Comparison of ENCODE assay signal across 1 cellular context in genomic region chr14:89366580-89367448, GRCh38.
TF ChIP-seq lines count a peak whose summit lies in the region.

No MANE protein-coding gene starts in this region.

TF ChIP-seq in HepG2, 621 proteins besides CTCF, POLR2A, EP300 and RAD21:
- TF ChIP-seq, protein P1, sequence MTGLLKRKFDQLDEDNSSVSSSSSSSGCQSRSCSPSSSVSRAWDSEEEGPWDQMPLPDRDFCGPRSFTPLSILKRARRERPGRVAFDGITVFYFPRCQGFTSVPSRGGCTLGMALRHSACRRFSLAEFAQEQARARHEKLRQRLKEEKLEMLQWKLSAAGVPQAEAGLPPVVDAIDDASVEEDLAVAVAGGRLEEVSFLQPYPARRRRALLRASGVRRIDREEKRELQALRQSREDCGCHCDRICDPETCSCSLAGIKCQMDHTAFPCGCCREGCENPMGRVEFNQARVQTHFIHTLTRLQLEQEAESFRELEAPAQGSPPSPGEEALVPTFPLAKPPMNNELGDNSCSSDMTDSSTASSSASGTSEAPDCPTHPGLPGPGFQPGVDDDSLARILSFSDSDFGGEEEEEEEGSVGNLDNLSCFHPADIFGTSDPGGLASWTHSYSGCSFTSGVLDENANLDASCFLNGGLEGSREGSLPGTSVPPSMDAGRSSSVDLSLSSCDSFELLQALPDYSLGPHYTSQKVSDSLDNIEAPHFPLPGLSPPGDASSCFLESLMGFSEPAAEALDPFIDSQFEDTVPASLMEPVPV (CRISPR knock-in tag; IDR thresholded peaks at IDR 0.05): no peak
- no peak for TF ChIP-seq ZNF644 (CRISPR knock-in tag; IDR thresholded peaks at IDR 0.05; ENCODE audit: low read depth)
- TF ChIP-seq HMGXB4 (CRISPR knock-in tag; IDR thresholded peaks at IDR 0.05; ENCODE audit: borderline replicate concordance in 1 of 2, low read depth in 1 of 2): no peak
- TF ChIP-seq POGZ (CRISPR knock-in tag; IDR thresholded peaks at IDR 0.05): no peak
- TF ChIP-seq ZNF256 (CRISPR knock-in tag; conservative IDR thresholded peaks at IDR 0.05): no peak
- no peak for TF ChIP-seq MED8 (CRISPR knock-in tag; IDR thresholded peaks at IDR 0.05; ENCODE audit: insufficient replicate concordance)
- TF ChIP-seq ZFY (CRISPR knock-in tag; IDR thresholded peaks at IDR 0.05): no peak
- TF ChIP-seq ZNF878 (CRISPR knock-in tag; IDR thresholded peaks at IDR 0.05): no peak
- TF ChIP-seq NONO (IDR thresholded peaks at IDR 0.05): no peak
- TF ChIP-seq NONO (CRISPR knock-in tag; conservative IDR thresholded peaks at IDR 0.05): no peak
- no peak for TF ChIP-seq POLR2AphosphoS2 (IDR thresholded peaks at IDR 0.05; ENCODE audit: low read depth, low read length)
- no peak for TF ChIP-seq GMEB2 (CRISPR knock-in tag; IDR thresholded peaks at IDR 0.05; ENCODE audit: low read depth)
- TF ChIP-seq ZNF407 (CRISPR knock-in tag; IDR thresholded peaks at IDR 0.05; ENCODE audit: not compliant biosample characterization): no peak
- TF ChIP-seq, protein P2, sequence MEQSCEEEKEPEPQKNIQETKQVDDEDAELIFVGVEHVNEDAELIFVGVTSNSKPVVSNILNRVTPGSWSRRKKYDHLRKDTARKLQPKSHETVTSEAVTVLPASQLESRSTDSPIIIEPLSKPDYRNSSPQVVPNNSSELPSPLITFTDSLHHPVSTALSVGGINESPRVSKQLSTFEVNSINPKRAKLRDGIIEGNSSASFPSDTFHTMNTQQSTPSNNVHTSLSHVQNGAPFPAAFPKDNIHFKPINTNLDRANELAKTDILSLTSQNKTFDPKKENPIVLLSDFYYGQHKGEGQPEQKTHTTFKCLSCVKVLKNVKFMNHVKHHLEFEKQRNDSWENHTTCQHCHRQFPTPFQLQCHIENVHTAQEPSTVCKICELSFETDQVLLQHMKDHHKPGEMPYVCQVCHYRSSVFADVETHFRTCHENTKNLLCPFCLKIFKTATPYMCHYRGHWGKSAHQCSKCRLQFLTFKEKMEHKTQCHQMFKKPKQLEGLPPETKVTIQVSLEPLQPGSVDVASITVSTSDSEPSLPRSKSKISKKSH (CRISPR knock-in tag; IDR thresholded peaks at IDR 0.05; ENCODE audit: borderline replicate concordance): no peak
- no peak for TF ChIP-seq ZNF577 (CRISPR knock-in tag; IDR thresholded peaks at IDR 0.05; ENCODE audit: borderline replicate concordance, low read depth)
